Comparison of ENCODE assay signal across 8 cellular contexts in the genomic region with DNA sequence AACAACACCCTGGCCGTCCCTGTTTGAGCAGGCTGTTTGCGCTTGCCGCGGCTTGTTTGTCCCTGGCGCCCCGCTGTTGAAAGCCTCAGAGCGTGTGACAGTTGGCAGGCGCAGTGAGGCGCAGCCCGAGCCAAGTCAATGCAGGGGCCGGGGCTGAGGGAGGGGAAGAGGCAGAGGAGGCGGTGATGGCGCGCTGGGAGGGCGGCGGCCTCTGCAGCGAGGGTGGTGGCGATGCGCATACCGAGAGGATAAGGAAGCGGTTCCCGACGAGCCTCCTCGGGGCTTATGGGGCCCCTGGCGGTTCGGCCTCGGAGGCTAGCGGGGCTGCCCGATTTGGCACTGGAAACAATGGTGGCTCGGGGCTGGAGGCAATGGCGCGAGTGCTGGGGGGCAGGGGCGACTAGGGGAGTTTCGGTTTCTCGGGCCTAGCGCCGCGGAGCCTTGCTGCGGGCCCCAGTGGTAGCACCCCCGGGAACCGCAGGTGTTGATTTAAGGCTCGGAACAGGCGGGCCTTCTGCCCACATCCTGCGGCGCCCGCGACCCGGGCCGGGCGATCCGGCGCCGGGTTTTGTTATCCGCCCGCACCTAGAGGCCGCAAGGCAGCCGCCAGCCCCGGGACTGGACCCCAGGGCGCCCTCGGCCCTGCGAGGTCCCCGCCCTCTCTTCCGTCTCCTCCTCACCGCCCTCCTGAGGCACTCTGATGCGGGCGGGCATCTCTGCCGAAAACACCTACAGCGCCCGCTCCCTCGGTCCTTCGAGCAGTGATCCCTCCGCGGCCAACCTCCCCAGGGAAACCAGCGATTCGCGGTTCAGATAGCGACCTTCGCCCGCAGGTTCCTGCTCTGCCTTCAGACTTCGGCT. TPM values are rescaled to one million over a fixed set of nuclear protein-coding genes. Genes with fewer than 3 reads are reported as not detected.
DNase-seq lines count a peak whose midpoint lies in the region; ATAC-seq and TF ChIP-seq lines count a peak whose summit lies in the region.

No MANE protein-coding gene starts in this region.

- peaks cover 7% of the 10 kb centered on the region for H3K36me3 Mint-ChIP-seq in neural progenitor cell

- H2AFZ ChIP-seq in MM.1S (ENCODE audit: low read length) (peak overlapping the region; percentile 100), neural progenitor cell (replicated peaks) (peak overlapping the region; percentile 96)

- H3K4me3 ChIP-seq in MM.1S (ENCODE audit: low read length) (peak overlapping the region; percentile 94), neural progenitor cell (peak overlapping the region; percentile 90), stomach smooth muscle (ENCODE audit: low read length in 2 of 2) (peak overlapping the region; percentile 95 to 97)

- H3K9ac ChIP-seq in MM.1S (ENCODE audit: low read length), result peak overlapping the region; percentile 87
- H3K9ac ChIP-seq in neural progenitor cell, result no peak overlapping the region
- peak overlapping the region; percentile 91 to 96 for H3K9ac ChIP-seq in stomach smooth muscle (ENCODE audit: low read length in 2 of 2)

- no peak for TF ChIP-seq CTCF in MM.1S (IDR thresholded peaks at IDR 0.05; ENCODE audit: low read length)
- TF ChIP-seq CTCF in foreskin keratinocyte (conservative IDR thresholded peaks at IDR 0.05), result no peak
- TF ChIP-seq CTCF in neural progenitor cell (IDR thresholded peaks at IDR 0.05), result no peak

- peak; percentile 78 for ATAC-seq in foreskin keratinocyte

- H3K27ac ChIP-seq in MM.1S (ENCODE audit: low read length) (peak overlapping the region; percentile 97), foreskin keratinocyte (peak overlapping the region; percentile 48), neural progenitor cell (peak overlapping the region; percentile 81), stomach smooth muscle (ENCODE audit: low read length) (peak overlapping the region; percentile 91)

- 0 out of 2 replicates have a peak, but pooled peaks cover 3% of the 10 kb centered on the region for H4K20me1 ChIP-seq in MM.1S (ENCODE audit: insufficient read depth, low read length)
- no peaks in the 10 kb centered on the region for H4K20me1 ChIP-seq in neural progenitor cell (ENCODE audit: low read depth)

- no peaks in the 10 kb centered on the region for H3K9me2 ChIP-seq in MM.1S (replicated peaks; ENCODE audit: insufficient read depth, low read length)

- peak overlapping the region; percentile 96 for H3K4me3 Mint-ChIP-seq in neural progenitor cell

- peaks cover 3% of the 10 kb centered on the region for H3K9me3 Mint-ChIP-seq in neural progenitor cell

- H3K79me2 ChIP-seq in MM.1S (ENCODE audit: low read length) (peaks cover 40% of the 10 kb centered on the region), neural progenitor cell (ENCODE audit: low read depth) (peaks cover 4% of the 10 kb centered on the region)

- no peaks in the 10 kb centered on the region for H3K27me3 ChIP-seq in MM.1S (replicated peaks; ENCODE audit: insufficient read depth, low read length)
- no peaks in the 10 kb centered on the region for H3K27me3 ChIP-seq in foreskin keratinocyte
- H3K27me3 ChIP-seq in neural progenitor cell, result peaks cover 26% of the 10 kb centered on the region
- no peaks in the 10 kb centered on the region for H3K27me3 ChIP-seq in stomach smooth muscle (ENCODE audit: control insufficient read depth in 1 of 2, insufficient read depth in 2 of 2, low read length in 2 of 2)

- H3K4me2 ChIP-seq in MM.1S (ENCODE audit: low read depth, low read length) (peak overlapping the region; percentile 92), neural progenitor cell (peak overlapping the region; percentile 93)

- peaks cover 31% of the 10 kb centered on the region for H3F3A ChIP-seq in MM.1S (ENCODE audit: insufficient read depth, low read length)
- peaks cover 26% of the 10 kb centered on the region for H3F3A ChIP-seq in neural progenitor cell (ENCODE audit: low read depth)

- in situ Hi-C loops in G401 (cut with HindIII; ENCODE audit: low sequenced_read_pairs), result no loop called here

- no peaks in the 10 kb centered on the region for H3K9me3 ChIP-seq in MM.1S (replicated peaks; ENCODE audit: insufficient read depth, low read length)
- no peaks in the 10 kb centered on the region for H3K9me3 ChIP-seq in neural progenitor cell (ENCODE audit: low read depth)
- H3K9me3 ChIP-seq in stomach smooth muscle (ENCODE audit: control insufficient read depth in 2 of 2, low read length in 2 of 2), result no peaks in the 10 kb centered on the region

- no peaks in the 10 kb centered on the region for H3K36me3 ChIP-seq in MM.1S (replicated peaks; ENCODE audit: insufficient read depth, low read length)
- H3K36me3 ChIP-seq in neural progenitor cell, result no peaks in the 10 kb centered on the region
- H3K36me3 ChIP-seq in stomach smooth muscle (ENCODE audit: control insufficient read depth in 2 of 2, insufficient read depth in 2 of 2, low read length in 2 of 2), result no peaks in the 10 kb centered on the region

- peaks cover 4% of the 10 kb centered on the region for H3K27me3 Mint-ChIP-seq in neural progenitor cell (ENCODE audit: insufficient read depth, low read depth)

- DNase-seq in G401 (ENCODE audit: low spot score), result peak; percentile 95
- peak; percentile 95 for DNase-seq in HCEC 1CT
- DNase-seq in MM.1S, result peak; percentile 97
- peak; percentile 82 for DNase-seq in SHP77 treated with DMSO at 0.1 percent for 48 hours (lab: John Stamatoyannopoulos, UW)
- peak; percentile 89 for DNase-seq in activated gamma-delta T cell treated with anti-CD3 and anti-CD28 coated beads, Interleukin-2, amount 50 U/mL, for 16 hours (ENCODE audit: low read depth)
- peak; percentile 94 to 96 for DNase-seq in foreskin keratinocyte
- DNase-seq in neural progenitor cell (ENCODE audit: low spot score), result peak; percentile 95

- peaks cover 32% of the 10 kb centered on the region for H3K4me1 ChIP-seq in MM.1S (ENCODE audit: low read length)
- H3K4me1 ChIP-seq in foreskin keratinocyte, result peaks cover 26% of the 10 kb centered on the region
- H3K4me1 ChIP-seq in neural progenitor cell, result peaks cover 12% of the 10 kb centered on the region
- H3K4me1 ChIP-seq in stomach smooth muscle (ENCODE audit: control insufficient read depth, insufficient read depth, low read length), result peaks cover 18% of the 10 kb centered on the region

- H3K4me1 Mint-ChIP-seq in neural progenitor cell, result peaks cover 37% of the 10 kb centered on the region

- peak overlapping the region; percentile 97 for H3K27ac Mint-ChIP-seq in neural progenitor cell

RNA-seq across cellular contexts. Expression of gene LNPEP, which starts 1.0 kb away (rescaled TPM):
- total RNA-seq in G401 (2014; rRNA removed; shearing (Covaris generic)), result 8.7 and 16.6 TPM in 2 replicates
- total RNA-seq in foreskin keratinocyte (28.9 and 30.7 TPM in 2 replicates), neural progenitor cell (ENCODE audit: low replicate concordance) (7.0 and 19.6 TPM in 2 replicates)
- polyA plus RNA-seq in foreskin keratinocyte, result 2.9 and 3.1 TPM in 2 replicates

RNA-seq across cellular contexts. Expression of gene ERAP2, which starts 58.6 kb away (rescaled TPM):
- 0.18 and 0.68 TPM in 2 replicates for total RNA-seq in G401 (2014; rRNA removed; shearing (Covaris generic))
- 29.8 and 66.7 TPM in 2 replicates for total RNA-seq in foreskin keratinocyte
- polyA plus RNA-seq in foreskin keratinocyte, result 11.6 and 23.3 TPM in 2 replicates
- not detected in 2 replicates for total RNA-seq in neural progenitor cell (ENCODE audit: low replicate concordance)

Comparison
In these comparisons a context has a peak if more than half of its experiments do, and no peak if none do; other contexts are left out.
1. Peak in every context shown above with its lines: DNase-seq, ATAC-seq, H3K4me3 ChIP-seq and H3K27ac ChIP-seq.
2. RNA of gene ERAP2, which starts 58.6 kb away (total RNA-seq): 29.8 to 66.7 TPM in foreskin keratinocyte; 0.18 to 0.68 TPM in G401 and not detected in neural progenitor cell; every median in the first group is over 10 times any median in the second.